Comparison of ENCODE assay signal across 8 cellular contexts in genomic region chr15:73897441-73898261, GRCh38. TPM values are rescaled to one million over a fixed set of nuclear protein-coding genes. Genes with fewer than 3 reads are reported as not detected.
DNase-seq lines count a peak whose midpoint lies in the region; ATAC-seq and TF ChIP-seq lines count a peak whose summit lies in the region.

No MANE protein-coding gene starts in this region.

- DNase-seq in CD4-positive, alpha-beta T cell = peak; percentile 16 to 52 (median 32)
- peak; percentile 96 for DNase-seq in HFFc6
- DNase-seq in activated naive CD8-positive, alpha-beta T cell treated with anti-CD3 and anti-CD28 coated beads, Interleukin-2, amount 10 ng/mL, durations not matched to agents 7 days and 5 days = peak; percentile 81
- DNase-seq in left ventricle myocardium superior = peak; percentile 82
- peak; percentile 42 to 62 (median 46) for DNase-seq in stimulated activated CD4-positive, alpha-beta T cell treated with anti-CD3 and anti-CD28 coated beads, Interleukin-12 subunit alpha, Interleukin-12 subunit beta, amount 100 ng/mL, for 48 hours (ENCODE audit: low read depth in 2 of 3, low spot score in 1 of 3)

- no peak overlapping the region for H3K27ac ChIP-seq in CD4-positive, alpha-beta T cell (ENCODE audit: low read depth, low read length)

- peak; percentile 85 for ATAC-seq in CD4-positive, alpha-beta T cell (ENCODE audit: poor library complexity)
- ATAC-seq in SK-N-SH treated with all-trans-retinoic acid at 6 μM for 48 hours = peak; percentile 91
- peak; percentile 94 for ATAC-seq in activated naive CD8-positive, alpha-beta T cell treated with anti-CD3 and anti-CD28 coated beads, Interleukin-2, amount 10 ng/mL, durations not matched to agents 7 days and 5 days (ENCODE audit: low read depth)
- peak; percentile 96 for ATAC-seq in left ventricle myocardium superior
- no peak for ATAC-seq in HG03025 (IDR thresholded peaks at IDR 0.05; ENCODE audit: low FRiP score, unreplicated experiment)
- ATAC-seq in HG03097 (IDR thresholded peaks at IDR 0.05; ENCODE audit: low FRiP score, unreplicated experiment) = no peak

- intact Hi-C loops in CD4-positive, alpha-beta T cell (cut with DNase I, micrococcal nuclease) = loop anchor here in 1 of 2 experiments (1.0 kb wide), 1 partner anchor 67 kb away; no protein-coding TSS in a partner anchor
- intact Hi-C loops in left ventricle myocardium superior (cut with micrococcal nuclease) = no loop called here

- no peak overlapping the region for H3K27ac Mint-ChIP-seq in CD4-positive, alpha-beta T cell
- peak overlapping the region; percentile 96 for H3K27ac Mint-ChIP-seq in HFFc6
- H3K27ac Mint-ChIP-seq in activated naive CD8-positive, alpha-beta T cell treated with anti-CD3 and anti-CD28 coated beads, Interleukin-2, amount 10 ng/mL, durations not matched to agents 7 days and 5 days = no peak overlapping the region

- peaks cover 4% of the 10 kb centered on the region for H3K27me3 Mint-ChIP-seq in CD4-positive, alpha-beta T cell
- peaks cover 2% of the 10 kb centered on the region for H3K27me3 Mint-ChIP-seq in HFFc6 (ENCODE audit: insufficient read depth)
- peaks cover 7% of the 10 kb centered on the region for H3K27me3 Mint-ChIP-seq in activated naive CD8-positive, alpha-beta T cell treated with anti-CD3 and anti-CD28 coated beads, Interleukin-2, amount 10 ng/mL, durations not matched to agents 7 days and 5 days

- CTCF ChIA-PET in CD4-positive, alpha-beta T cell (lab: Charles Lee) = interaction anchor here (1.7 kb wide), 2 partner anchors 10 to 30 kb away, joined by 7 to 11 read pairs; no protein-coding TSS in a partner anchor

- H3K27me3 ChIP-seq in CD4-positive, alpha-beta T cell (ENCODE audit: control insufficient read depth, insufficient read depth, low read length) = no peaks in the 10 kb centered on the region

- no peaks in the 10 kb centered on the region for H3K4me1 Mint-ChIP-seq in CD4-positive, alpha-beta T cell (ENCODE audit: low read depth)
- H3K4me1 Mint-ChIP-seq in HFFc6 (ENCODE audit: low read depth) = peaks cover 43% of the 10 kb centered on the region
- H3K4me1 Mint-ChIP-seq in activated naive CD8-positive, alpha-beta T cell treated with anti-CD3 and anti-CD28 coated beads, Interleukin-2, amount 10 ng/mL, durations not matched to agents 7 days and 5 days = peaks cover 8% of the 10 kb centered on the region

- POLR2A ChIA-PET in CD4-positive, alpha-beta T cell (lab: Charles Lee) = no interaction called here
- POLR2A ChIA-PET in activated naive CD8-positive, alpha-beta T cell treated with anti-CD3 and anti-CD28 coated beads, Interleukin-2, amount 10 ng/mL, durations not matched to agents 7 days and 5 days (lab: Charles Lee) = no interaction called here

- H3K4me3 Mint-ChIP-seq in CD4-positive, alpha-beta T cell = no peak overlapping the region
- H3K4me3 Mint-ChIP-seq in HFFc6 = peak overlapping the region; percentile 72
- no peak overlapping the region for H3K4me3 Mint-ChIP-seq in activated naive CD8-positive, alpha-beta T cell treated with anti-CD3 and anti-CD28 coated beads, Interleukin-2, amount 10 ng/mL, durations not matched to agents 7 days and 5 days

- H3K9me3 Mint-ChIP-seq in CD4-positive, alpha-beta T cell = no peaks in the 10 kb centered on the region
- H3K9me3 Mint-ChIP-seq in HFFc6 = no peaks in the 10 kb centered on the region
- H3K9me3 Mint-ChIP-seq in activated naive CD8-positive, alpha-beta T cell treated with anti-CD3 and anti-CD28 coated beads, Interleukin-2, amount 10 ng/mL, durations not matched to agents 7 days and 5 days = no peaks in the 10 kb centered on the region

- H3K36me3 Mint-ChIP-seq in CD4-positive, alpha-beta T cell (ENCODE audit: low read depth) = no peaks in the 10 kb centered on the region
- H3K36me3 Mint-ChIP-seq in HFFc6 (ENCODE audit: low read depth) = peaks cover 4% of the 10 kb centered on the region; the same call in 1 of the 2 replicates
- no peaks in the 10 kb centered on the region for H3K36me3 Mint-ChIP-seq in activated naive CD8-positive, alpha-beta T cell treated with anti-CD3 and anti-CD28 coated beads, Interleukin-2, amount 10 ng/mL, durations not matched to agents 7 days and 5 days

- H3K9me3 ChIP-seq in CD4-positive, alpha-beta T cell (ENCODE audit: control insufficient read depth, low read length) = no peaks in the 10 kb centered on the region

- TF ChIP-seq CTCF in CD4-positive, alpha-beta T cell (IDR thresholded peaks at IDR 0.05) = peak; percentile 65
- TF ChIP-seq CTCF in HFFc6 (IDR thresholded peaks at IDR 0.05) = peak; percentile 100

TF ChIP-seq in SK-N-SH treated with all-trans-retinoic acid at 6 μM for 48 hours, 23 proteins besides CTCF, POLR2A, EP300 and RAD21:
- TF ChIP-seq BACH2 (CRISPR knock-in tag; IDR thresholded peaks at IDR 0.05; ENCODE audit: borderline replicate concordance) (no peak), CSRNP3 (CRISPR knock-in tag; IDR thresholded peaks at IDR 0.05) (no peak)
- TF ChIP-seq, protein P1, sequence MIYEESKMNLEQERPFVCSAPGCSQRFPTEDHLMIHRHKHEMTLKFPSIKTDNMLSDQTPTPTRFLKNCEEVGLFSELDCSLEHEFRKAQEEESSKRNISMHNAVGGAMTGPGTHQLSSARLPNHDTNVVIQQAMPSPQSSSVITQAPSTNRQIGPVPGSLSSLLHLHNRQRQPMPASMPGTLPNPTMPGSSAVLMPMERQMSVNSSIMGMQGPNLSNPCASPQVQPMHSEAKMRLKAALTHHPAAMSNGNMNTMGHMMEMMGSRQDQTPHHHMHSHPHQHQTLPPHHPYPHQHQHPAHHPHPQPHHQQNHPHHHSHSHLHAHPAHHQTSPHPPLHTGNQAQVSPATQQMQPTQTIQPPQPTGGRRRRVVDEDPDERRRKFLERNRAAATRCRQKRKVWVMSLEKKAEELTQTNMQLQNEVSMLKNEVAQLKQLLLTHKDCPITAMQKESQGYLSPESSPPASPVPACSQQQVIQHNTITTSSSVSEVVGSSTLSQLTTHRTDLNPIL (CRISPR knock-in tag; IDR thresholded peaks at IDR 0.05; ENCODE audit: low read depth) = no peak

RNA-seq across cellular contexts. Expression of gene TBC1D21, which starts 24.3 kb away (rescaled TPM):
- total RNA-seq in CD4-positive, alpha-beta T cell = not detected
- total RNA-seq in HFFc6 (2021; fragmentation: NEBNext Ultra II Directional; extraction: Animal tissue kit (Norgen Biotek cat#: 25700)) = not detected
- total RNA-seq in activated naive CD8-positive, alpha-beta T cell treated with anti-CD3 and anti-CD28 coated beads, Interleukin-2, amount 10 ng/mL, durations not matched to agents 7 days and 5 days = not detected
- total RNA-seq in left ventricle myocardium superior = not detected

RNA-seq across cellular contexts. Expression of gene LOXL1, which starts 28.6 kb away (rescaled TPM):
- total RNA-seq in CD4-positive, alpha-beta T cell = 1 to 10 TPM; 3.0 to 3.5 TPM
- 100 to 1,000 TPM; 235 to 309 (median 288) TPM for total RNA-seq in HFFc6 (2021; fragmentation: NEBNext Ultra II Directional; extraction: Animal tissue kit (Norgen Biotek cat#: 25700))
- total RNA-seq in activated naive CD8-positive, alpha-beta T cell treated with anti-CD3 and anti-CD28 coated beads, Interleukin-2, amount 10 ng/mL, durations not matched to agents 7 days and 5 days = 10 to 100 TPM in 1 of 2 experiments, 1 to 10 TPM in 1; 8.8 to 10.5 TPM
- 12.9 TPM for total RNA-seq in left ventricle myocardium superior

Comparison
In these comparisons a context has a peak if more than half of its experiments do, and no peak if none do; other contexts are left out.
1. ATAC-seq: peak in CD4-positive, alpha-beta T cell (single experiment), SK-N-SH treated with all-trans-retinoic acid at 6 μM for 48 hours (single experiment), activated naive CD8-positive, alpha-beta T cell treated with anti-CD3 and anti-CD28 coated beads, Interleukin-2, amount 10 ng/mL, durations not matched to agents 7 days and 5 days (single experiment) and left ventricle myocardium superior (single experiment); none in HG03025 (single experiment) and HG03097 (single experiment).
2. DNase-seq: peak in every context shown above with its lines; median percentile 96 in HFFc6; 82 in left ventricle myocardium superior; 81 in activated naive CD8-positive, alpha-beta T cell treated with anti-CD3 and anti-CD28 coated beads, Interleukin-2, amount 10 ng/mL, durations not matched to agents 7 days and 5 days; 46 in stimulated activated CD4-positive, alpha-beta T cell treated with anti-CD3 and anti-CD28 coated beads, Interleukin-12 subunit alpha, Interleukin-12 subunit beta, amount 100 ng/mL, for 48 hours; 32 in CD4-positive, alpha-beta T cell.
3. RNA of gene LOXL1, which starts 28.6 kb away (total RNA-seq): 235 to 309 TPM in HFFc6; 12.9 TPM in left ventricle myocardium superior (single experiment), 8.8 to 10.5 TPM in activated naive CD8-positive, alpha-beta T cell treated with anti-CD3 and anti-CD28 coated beads, Interleukin-2, amount 10 ng/mL, durations not matched to agents 7 days and 5 days and 3.0 to 3.5 TPM in CD4-positive, alpha-beta T cell; every median in the first group is over 10 times any median in the second.